25 cellular contexts compared by ENCODE assay signal in genomic region chr11:115579181-115579825, GRCh38.
DNase-seq lines count a peak whose midpoint lies in the region; ATAC-seq, FAIRE-seq and TF ChIP-seq lines count a peak whose summit lies in the region.
"Had no signal": no experiment of that assay in that cellular context is flagged by ENCODE, and none has a peak within 500 bp of the region (broad histone marks: within the 10 kb centered on the region; RNA-seq: fewer than 3 reads in every experiment).

No MANE protein-coding gene starts in this region.

- peaks cover 61% of the 10 kb centered on the region for H3K4me1 Mint-ChIP-seq in glutamatergic neuron (ENCODE audit: low read depth, unreplicated experiment)
- H3K4me1 Mint-ChIP-seq: B cell, CD14-positive monocyte had no signal

- peaks cover 9% of the 10 kb centered on the region for H3K27me3 Mint-ChIP-seq in glutamatergic neuron (ENCODE audit: unreplicated experiment)
- H3K27me3 Mint-ChIP-seq: B cell had no signal

- TF ChIP-seq CTCF in RWPE2 (IDR thresholded peaks at IDR 0.05; ENCODE audit: poor library complexity, severe bottlenecking) (no peak), glutamatergic neuron (IDR thresholded peaks at IDR 0.05; ENCODE audit: partially characterized antibody, unreplicated experiment) (no peak)

- FAIRE-seq in urothelium cell line (lab: Jason Lieb, UNC): peak; percentile 69
- FAIRE-seq: A549, GM12878 had no signal

- peak overlapping the region; percentile 33 for H3K27ac ChIP-seq in RWPE2 (ENCODE audit: poor library complexity, severe bottlenecking)
- H3K27ac ChIP-seq: A549, GM23248, KMS-11, SK-N-MC had no signal

- H3K36me3 ChIP-seq in RWPE2 (ENCODE audit: low read depth): no peaks in the 10 kb centered on the region

- peak overlapping the region; percentile 30 for H3K27ac Mint-ChIP-seq in glutamatergic neuron (ENCODE audit: unreplicated experiment)
- H3K27ac Mint-ChIP-seq: B cell had no signal

- no peak overlapping the region for H3K4me3 ChIP-seq in RWPE2 (ENCODE audit: severe bottlenecking)
- H3K4me3 ChIP-seq: A549, GM12878, GM23248, SK-N-MC had no signal

- H3K27me3 ChIP-seq in RWPE2 (ENCODE audit: insufficient read depth, poor library complexity, severe bottlenecking): no peaks in the 10 kb centered on the region

- no peaks in the 10 kb centered on the region for H3K9me3 ChIP-seq in RWPE2 (ENCODE audit: severe bottlenecking)
- H3K9me3 ChIP-seq: A549 had no signal

- DNase-seq in HT1080 (ENCODE audit: low read depth): peak; percentile 11
- no peak for DNase-seq in RWPE2 (ENCODE audit: low spot score)
- no peak for DNase-seq in glutamatergic neuron
- peak; percentile 40 for DNase-seq in urothelium cell line (ENCODE audit: low spot score)
- DNase-seq in HPDE6-E6E7 (ENCODE audit: extremely low spot score): no peak
- DNase-seq in activated gamma-delta T cell (lab: John Stamatoyannopoulos, UW): no peak
- DNase-seq: DMS79, GM23248, HCEC 1CT, IMR-90, NCI-H1694 treated with DMSO at 0.1 percent for 48 hours, NCI-H2081 treated with DMSO at 0.1 percent for 48 hours, NCI-H2171 treated with DMSO at 0.1 percent for 48 hours, NCI-H524 treated with DMSO at 0.1 percent for 48 hours, NCI-H82, RPMI8226, SHP77 treated with DMSO at 0.1 percent for 48 hours, SW 1271 had no signal

- no peaks in the 10 kb centered on the region for H3K36me3 Mint-ChIP-seq in glutamatergic neuron (ENCODE audit: unreplicated experiment)
- H3K36me3 Mint-ChIP-seq: CD14-positive monocyte had no signal

- H3K9me3 Mint-ChIP-seq in glutamatergic neuron (ENCODE audit: unreplicated experiment): peaks cover 14% of the 10 kb centered on the region

- ATAC-seq in RWPE2 (ENCODE audit: low read depth) (peak; percentile 62), GM21526 (IDR thresholded peaks at IDR 0.05; ENCODE audit: low FRiP score, unreplicated experiment) (no peak)
- ATAC-seq: A549, GM12878 had no signal

- H3K4me3 Mint-ChIP-seq in glutamatergic neuron (ENCODE audit: unreplicated experiment): no peak overlapping the region
- H3K4me3 Mint-ChIP-seq: B cell, CD14-positive monocyte had no signal

- peaks cover 15% of the 10 kb centered on the region for H3K4me1 ChIP-seq in RWPE2 (ENCODE audit: insufficient read depth, poor library complexity, severe bottlenecking)

Comparison
In these comparisons a context has a peak if more than half of its experiments do, and no peak if none do; other contexts are left out.
1. DNase-seq: peak in HT1080 (single experiment) and urothelium cell line (single experiment); none in RWPE2 (single experiment), glutamatergic neuron (single experiment), HPDE6-E6E7 (single experiment) and activated gamma-delta T cell (single experiment).